ENCODE assay signal across 18 cellular contexts in genomic region chr20:41279546-41280225, GRCh38. TPM values are rescaled to one million over a fixed set of nuclear protein-coding genes. Genes with fewer than 3 reads are reported as not detected.
A peak's percentile ranks its signal among the peaks of the same experiment; 100 is the strongest.
DNase-seq lines count a peak whose midpoint lies in the region; ATAC-seq and TF ChIP-seq lines count a peak whose summit lies in the region.
"Had no signal": no experiment of that assay in that cellular context is flagged by ENCODE, and none has a peak within 500 bp of the region (broad histone marks: within the 10 kb centered on the region; RNA-seq: fewer than 3 reads in every experiment).

No MANE protein-coding gene starts in this region.

- TF ChIP-seq CTCF in left ventricle myocardium inferior (IDR thresholded peaks at IDR 0.05; ENCODE audit: borderline replicate concordance): no peak
- no peak for TF ChIP-seq CTCF in lower lobe of right lung (IDR thresholded peaks at IDR 0.05)

- WGBS in right cardiac atrium: 56% methylated on average over 3 of the region's 3 CpGs

- intact Hi-C loops in left ventricle myocardium inferior (cut with micrococcal nuclease) (no loop called here), right cardiac atrium (cut with DNase I) (no loop called here), lower lobe of right lung (cut with DNase I) (no loop called here)

- H3K9me3 ChIP-seq in left ventricle myocardium inferior (replicated peaks) (no peaks in the 10 kb centered on the region), right cardiac atrium (ENCODE audit: control insufficient read depth, low read length) (no peaks in the 10 kb centered on the region), lower lobe of right lung (no peaks in the 10 kb centered on the region)

- DNase-seq in left ventricle myocardium inferior (no peak), right cardiac atrium (no peak), KBM-7 (peak; percentile 68), lower lobe of right lung (no peak), HPDE6-E6E7 (ENCODE audit: extremely low spot score) (no peak), H7 (no peak)
- DNase-seq: activated naive CD8-positive, alpha-beta T cell treated with anti-CD3 and anti-CD28 coated beads, Interleukin-2, amount 10 ng/mL, durations not matched to agents 7 days and 5 days; activated T-cell treated with anti-CD3 and anti-CD28 coated beads for 4 hours; COR-L47; left ventricle myocardium superior; NCI-H1436; NCI-H524; small intestine had no signal

- H3K4me3 ChIP-seq in left ventricle myocardium inferior (no peak overlapping the region), right cardiac atrium (ENCODE audit: low read length) (no peak overlapping the region), lower lobe of right lung (no peak overlapping the region), H7 (ENCODE audit: insufficient read depth, low read depth, low read length) (no peak overlapping the region)
- H3K4me3 ChIP-seq: K562 had no signal

- no peaks in the 10 kb centered on the region for H3K36me3 ChIP-seq in left ventricle myocardium inferior
- no peaks in the 10 kb centered on the region for H3K36me3 ChIP-seq in lower lobe of right lung
- no peaks in the 10 kb centered on the region for H3K36me3 ChIP-seq in H7 (replicated peaks; ENCODE audit: control insufficient read depth, insufficient read depth, low read length)

- ATAC-seq in right cardiac atrium (no peak), lower lobe of right lung (peak; percentile 31 to 39), GM21786 (IDR thresholded peaks at IDR 0.05; ENCODE audit: unreplicated experiment) (no peak), GM21381 (IDR thresholded peaks at IDR 0.05; ENCODE audit: unreplicated experiment) (no peak)
- ATAC-seq: activated CD4-positive, CD25-positive, alpha-beta regulatory T cell treated with anti-CD3 and anti-CD28 coated beads, Interleukin-2, amount 50 U/mL, for 24 hours; K562; left ventricle myocardium superior had no signal

- in situ Hi-C loops in KBM-7 (cut with MboI; ENCODE audit: low pct_unique_long_range_greater_than_20kb, low sequenced_read_pairs): no loop called here

- peak overlapping the region; percentile 41 for H3K27ac ChIP-seq in left ventricle myocardium inferior (replicated peaks)
- no peak overlapping the region for H3K27ac ChIP-seq in right cardiac atrium (ENCODE audit: low read length)
- H3K27ac ChIP-seq in lower lobe of right lung: peak overlapping the region; percentile 18
- H3K27ac ChIP-seq: epithelial cell of prostate had no signal

- H3K4me1 ChIP-seq in left ventricle myocardium inferior (peaks cover 52% of the 10 kb centered on the region), right cardiac atrium (ENCODE audit: control insufficient read depth, insufficient read depth, low read length) (peaks cover 8% of the 10 kb centered on the region), lower lobe of right lung (peaks cover 18% of the 10 kb centered on the region)

- no peaks in the 10 kb centered on the region for H3K27me3 ChIP-seq in left ventricle myocardium inferior (ENCODE audit: low read depth)
- H3K27me3 ChIP-seq in right cardiac atrium (ENCODE audit: control insufficient read depth, insufficient read depth): no peaks in the 10 kb centered on the region
- H3K27me3 ChIP-seq in lower lobe of right lung (ENCODE audit: low read depth): no peaks in the 10 kb centered on the region
- H3K27me3 ChIP-seq in H7 (ENCODE audit: control insufficient read depth, insufficient read depth, low read length): no peaks in the 10 kb centered on the region

RNA-seq across cellular contexts. Expression of gene ZHX3, which starts 37.8 kb away (rescaled TPM):
- total RNA-seq in left ventricle myocardium inferior (34.6 TPM), right cardiac atrium (10 to 100 TPM; 32.5 to 39.7 (median 35.6) TPM), lower lobe of right lung (34.5 TPM)
- polyA plus RNA-seq in right cardiac atrium: 11.6 TPM
- total RNA-seq in H7 (2014; rRNA removed; shearing (Covaris generic)): 2.5 and 5.1 TPM in 2 replicates

Comparison
In these comparisons a context has a peak if more than half of its experiments do, and no peak if none do; other contexts are left out.
1. ATAC-seq: peak in lower lobe of right lung (2 of 2); none in right cardiac atrium (0 of 2), GM21786 (single experiment) and GM21381 (single experiment).